Comparison of ENCODE assay signal across 16 cellular contexts in the genomic region with DNA sequence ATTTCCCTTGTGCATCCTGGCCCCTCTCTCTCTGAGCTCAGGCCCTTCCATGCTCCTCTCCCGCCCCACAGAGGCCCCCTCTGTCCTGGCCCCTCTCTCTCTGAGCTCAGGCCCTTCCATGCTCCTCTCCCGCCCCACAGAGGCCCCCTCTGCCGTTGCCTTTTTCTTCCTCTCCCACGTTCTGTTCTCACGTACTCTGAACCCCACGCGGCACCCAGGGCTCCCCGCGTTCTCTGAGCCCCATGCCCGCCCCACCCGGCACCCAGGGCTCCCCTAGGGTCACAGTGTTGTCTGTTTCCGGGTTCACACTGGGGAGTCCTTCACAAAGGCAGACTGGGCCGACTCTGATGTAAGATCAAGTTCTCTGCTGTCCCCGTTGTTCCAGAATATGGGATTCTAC.
"Had no signal": no experiment of that assay in that cellular context is flagged by ENCODE, and none has a peak within 500 bp of the region (broad histone marks: within the 10 kb centered on the region; RNA-seq: fewer than 3 reads in every experiment).

No MANE protein-coding gene starts in this region.

- H3K9me3 ChIP-seq: adrenal gland, breast epithelium, esophagus squamous epithelium, transverse colon had no signal

- ATAC-seq: activated CD4-positive, CD25-positive, alpha-beta regulatory T cell treated with anti-CD3 and anti-CD28 coated beads, Interleukin-2, amount 50 U/mL, for 24 hours; activated naive CD4-positive, alpha-beta T cell treated with anti-CD3 and anti-CD28 coated beads, Interleukin-2, amount 50 U/mL, for 72 hours; activated T-cell treated with anti-CD3 and anti-CD28 coated beads, Interleukin-2, amount 50 U/mL, for 72 hours; naive thymus-derived CD4-positive, alpha-beta T cell had no signal

- DNase-seq: activated CD4-positive, alpha-beta T cell treated with anti-CD3 and anti-CD28 coated beads, Interleukin-2, amount 50 U/mL, for 1 hour; activated T-cell treated with anti-CD3 and anti-CD28 coated beads, Interleukin-2, amount 50 U/mL, for 72 hours; effector memory CD4-positive, alpha-beta T cell; esophagus squamous epithelium; mesenchymal stem cell; naive thymus-derived CD4-positive, alpha-beta T cell; stimulated activated CD4-positive, alpha-beta T cell treated with anti-CD3 and anti-CD28 coated beads, Interleukin-12 subunit alpha, Interleukin-12 subunit beta, amount 100 ng/mL, for 4 hours; stimulated activated CD4-positive, alpha-beta T cell treated with anti-CD3 and anti-CD28 coated beads, Interleukin-1b, Interleukin-23, amount 100 ng/mL, for 48 hours; stimulated activated naive CD4-positive, alpha-beta T cell; substantia nigra; T1000; transverse colon had no signal

- H3K4me3 ChIP-seq: adrenal gland, breast epithelium, esophagus squamous epithelium, transverse colon had no signal

- H3K27ac ChIP-seq: adrenal gland, breast epithelium, esophagus squamous epithelium, transverse colon had no signal

- H3K36me3 ChIP-seq: adrenal gland, breast epithelium, esophagus squamous epithelium, transverse colon had no signal

- H3K4me1 ChIP-seq: adrenal gland, breast epithelium, esophagus squamous epithelium had no signal
